1 cellular context compared by ENCODE assay signal in the genomic region with DNA sequence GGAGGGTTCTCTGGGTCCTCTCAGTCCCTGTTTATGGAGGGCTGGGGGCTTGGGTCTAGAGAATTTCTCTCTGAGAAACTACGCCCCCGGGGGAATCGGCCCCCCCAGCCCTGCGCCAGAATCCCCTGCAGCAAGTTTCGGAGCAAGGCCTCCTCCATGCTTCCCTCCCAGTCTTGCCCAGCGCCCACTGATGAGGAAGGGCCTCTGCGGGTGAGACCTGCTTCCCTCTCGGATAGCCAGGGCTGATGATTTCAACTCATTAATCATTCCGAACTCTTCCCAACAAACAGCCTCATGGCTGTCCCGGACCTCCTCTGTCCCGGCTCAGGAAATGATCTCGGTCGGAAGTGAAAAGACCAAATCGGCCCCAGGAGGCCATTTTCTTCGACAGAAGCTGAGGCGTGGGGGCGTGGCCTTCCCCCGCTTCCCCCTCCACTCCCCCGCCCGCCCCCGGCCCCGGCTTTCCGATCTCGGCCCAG.
TF ChIP-seq lines count a peak whose summit lies in the region.

No MANE protein-coding gene starts in this region.

TF ChIP-seq in HepG2, 621 proteins besides CTCF, POLR2A, EP300 and RAD21 (continues in another document):
- TF ChIP-seq ZNF232 (CRISPR knock-in tag; IDR thresholded peaks at IDR 0.05; ENCODE audit: borderline replicate concordance) (peak; percentile 28; the same call in 1 of the 2 replicates), ZNF460 (CRISPR knock-in tag; IDR thresholded peaks at IDR 0.05; ENCODE audit: borderline replicate concordance) (no peak), ZNF142 (CRISPR knock-in tag; IDR thresholded peaks at IDR 0.05) (no peak), TSC22D2 (CRISPR knock-in tag; IDR thresholded peaks at IDR 0.05; ENCODE audit: borderline replicate concordance) (no peak), EED (CRISPR knock-in tag; IDR thresholded peaks at IDR 0.05) (no peak), GPN1 (CRISPR knock-in tag; IDR thresholded peaks at IDR 0.05; ENCODE audit: borderline replicate concordance) (no peak), TOPORS (CRISPR knock-in tag; IDR thresholded peaks at IDR 0.05) (no peak), MTF1 (CRISPR knock-in tag; IDR thresholded peaks at IDR 0.05) (no peak), FOXC1 (CRISPR knock-in tag; IDR thresholded peaks at IDR 0.05; ENCODE audit: borderline replicate concordance) (no peak), HMG20A (CRISPR knock-in tag; IDR thresholded peaks at IDR 0.05; ENCODE audit: borderline replicate concordance) (no peak), DNMT3B (CRISPR knock-in tag; conservative IDR thresholded peaks at IDR 0.05) (no peak), KDM5B (CRISPR knock-in tag; IDR thresholded peaks at IDR 0.05; ENCODE audit: borderline replicate concordance) (peak; percentile 49; the same call in 1 of the 2 replicates), DMAP1 (CRISPR knock-in tag; IDR thresholded peaks at IDR 0.05) (no peak), TFDP2 (CRISPR knock-in tag; IDR thresholded peaks at IDR 0.05) (no peak), MAFK (conservative IDR thresholded peaks at IDR 0.05 in 1 of 2, IDR thresholded peaks at IDR 0.05 in 1 of 2; ENCODE audit: low read length in 2 of 2) (no peak), ZNF572 (CRISPR knock-in tag; IDR thresholded peaks at IDR 0.05) (no peak), FOXO4 (CRISPR knock-in tag; conservative IDR thresholded peaks at IDR 0.05) (peak; percentile 94; the same call in 1 of the 2 replicates), ZNF644 (CRISPR knock-in tag; IDR thresholded peaks at IDR 0.05; ENCODE audit: low read depth) (no peak), PAWR (CRISPR knock-in tag; IDR thresholded peaks at IDR 0.05; ENCODE audit: borderline replicate concordance) (no peak), KMT2A (CRISPR knock-in tag; IDR thresholded peaks at IDR 0.05) (peak; percentile 64; the same call in 1 of the 2 replicates), NFRKB (IDR thresholded peaks at IDR 0.05) (no peak), ZNF160 (CRISPR knock-in tag; IDR thresholded peaks at IDR 0.05) (0 out of 2 replicates have a peak, but pooled peaks have one; percentile 45), ZMYM3 (CRISPR knock-in tag; IDR thresholded peaks at IDR 0.05) (no peak), HMG20B (CRISPR knock-in tag; conservative IDR thresholded peaks at IDR 0.05) (no peak), SRSF9 (IDR thresholded peaks at IDR 0.05; ENCODE audit: borderline replicate concordance, insufficient read depth, low read depth, low read length, poor library complexity, severe bottlenecking) (no peak), ZNF724P (CRISPR knock-in tag; IDR thresholded peaks at IDR 0.05; ENCODE audit: borderline replicate concordance) (peak; percentile 76; the same call in 1 of the 2 replicates), ZIK1 (CRISPR knock-in tag; IDR thresholded peaks at IDR 0.05; ENCODE audit: borderline replicate concordance, low read depth) (0 out of 2 replicates have a peak, but pooled peaks have one; percentile 41), TFE3 (CRISPR knock-in tag; IDR thresholded peaks at IDR 0.05) (no peak), ZBTB7B (CRISPR knock-in tag; IDR thresholded peaks at IDR 0.05) (no peak), ZBTB2 (CRISPR knock-in tag; IDR thresholded peaks at IDR 0.05; ENCODE audit: low read depth) (no peak), ZNF557 (CRISPR knock-in tag; IDR thresholded peaks at IDR 0.05) (no peak), ZNF614 (CRISPR knock-in tag; IDR thresholded peaks at IDR 0.05; ENCODE audit: borderline replicate concordance) (no peak), MATR3 (CRISPR knock-in tag; IDR thresholded peaks at IDR 0.05) (no peak), SSRP1 (CRISPR knock-in tag; IDR thresholded peaks at IDR 0.05) (peak; percentile 10; the same call in 1 of the 2 replicates), ZNF18 (CRISPR knock-in tag; IDR thresholded peaks at IDR 0.05; ENCODE audit: insufficient replicate concordance) (no peak), TP53 (CRISPR knock-in tag; conservative IDR thresholded peaks at IDR 0.05) (no peak)
- TF ChIP-seq, protein P1, sequence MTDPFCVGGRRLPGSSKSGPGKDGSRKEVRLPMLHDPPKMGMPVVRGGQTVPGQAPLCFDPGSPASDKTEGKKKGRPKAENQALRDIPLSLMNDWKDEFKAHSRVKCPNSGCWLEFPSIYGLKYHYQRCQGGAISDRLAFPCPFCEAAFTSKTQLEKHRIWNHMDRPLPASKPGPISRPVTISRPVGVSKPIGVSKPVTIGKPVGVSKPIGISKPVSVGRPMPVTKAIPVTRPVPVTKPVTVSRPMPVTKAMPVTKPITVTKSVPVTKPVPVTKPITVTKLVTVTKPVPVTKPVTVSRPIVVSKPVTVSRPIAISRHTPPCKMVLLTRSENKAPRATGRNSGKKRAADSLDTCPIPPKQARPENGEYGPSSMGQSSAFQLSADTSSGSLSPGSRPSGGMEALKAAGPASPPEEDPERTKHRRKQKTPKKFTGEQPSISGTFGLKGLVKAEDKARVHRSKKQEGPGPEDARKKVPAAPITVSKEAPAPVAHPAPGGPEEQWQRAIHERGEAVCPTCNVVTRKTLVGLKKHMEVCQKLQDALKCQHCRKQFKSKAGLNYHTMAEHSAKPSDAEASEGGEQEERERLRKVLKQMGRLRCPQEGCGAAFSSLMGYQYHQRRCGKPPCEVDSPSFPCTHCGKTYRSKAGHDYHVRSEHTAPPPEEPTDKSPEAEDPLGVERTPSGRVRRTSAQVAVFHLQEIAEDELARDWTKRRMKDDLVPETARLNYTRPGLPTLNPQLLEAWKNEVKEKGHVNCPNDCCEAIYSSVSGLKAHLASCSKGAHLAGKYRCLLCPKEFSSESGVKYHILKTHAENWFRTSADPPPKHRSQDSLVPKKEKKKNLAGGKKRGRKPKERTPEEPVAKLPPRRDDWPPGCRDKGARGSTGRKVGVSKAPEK (CRISPR knock-in tag; IDR thresholded peaks at IDR 0.05; ENCODE audit: borderline replicate concordance): no peak
- TF ChIP-seq, protein P2, sequence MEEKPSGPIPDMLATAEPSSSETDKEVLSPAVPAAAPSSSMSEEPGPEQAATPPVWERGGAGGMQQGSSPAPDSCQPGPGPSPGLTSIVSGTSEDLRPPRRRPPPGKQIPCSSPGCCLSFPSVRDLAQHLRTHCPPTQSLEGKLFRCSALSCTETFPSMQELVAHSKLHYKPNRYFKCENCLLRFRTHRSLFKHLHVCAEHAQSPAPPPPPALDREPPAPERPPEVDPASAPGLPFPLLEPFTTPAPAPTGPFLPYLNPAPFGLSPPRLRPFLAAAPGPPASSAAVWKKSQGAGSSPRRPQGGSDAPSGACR (CRISPR knock-in tag; IDR thresholded peaks at IDR 0.05): no peak
- TF ChIP-seq, protein P3, sequence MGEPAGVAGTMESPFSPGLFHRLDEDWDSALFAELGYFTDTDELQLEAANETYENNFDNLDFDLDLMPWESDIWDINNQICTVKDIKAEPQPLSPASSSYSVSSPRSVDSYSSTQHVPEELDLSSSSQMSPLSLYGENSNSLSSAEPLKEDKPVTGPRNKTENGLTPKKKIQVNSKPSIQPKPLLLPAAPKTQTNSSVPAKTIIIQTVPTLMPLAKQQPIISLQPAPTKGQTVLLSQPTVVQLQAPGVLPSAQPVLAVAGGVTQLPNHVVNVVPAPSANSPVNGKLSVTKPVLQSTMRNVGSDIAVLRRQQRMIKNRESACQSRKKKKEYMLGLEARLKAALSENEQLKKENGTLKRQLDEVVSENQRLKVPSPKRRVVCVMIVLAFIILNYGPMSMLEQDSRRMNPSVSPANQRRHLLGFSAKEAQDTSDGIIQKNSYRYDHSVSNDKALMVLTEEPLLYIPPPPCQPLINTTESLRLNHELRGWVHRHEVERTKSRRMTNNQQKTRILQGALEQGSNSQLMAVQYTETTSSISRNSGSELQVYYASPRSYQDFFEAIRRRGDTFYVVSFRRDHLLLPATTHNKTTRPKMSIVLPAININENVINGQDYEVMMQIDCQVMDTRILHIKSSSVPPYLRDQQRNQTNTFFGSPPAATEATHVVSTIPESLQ (CRISPR knock-in tag; conservative IDR thresholded peaks at IDR 0.05): no peak
